ENCODE assay signal across 25 cellular contexts in the genomic region with DNA sequence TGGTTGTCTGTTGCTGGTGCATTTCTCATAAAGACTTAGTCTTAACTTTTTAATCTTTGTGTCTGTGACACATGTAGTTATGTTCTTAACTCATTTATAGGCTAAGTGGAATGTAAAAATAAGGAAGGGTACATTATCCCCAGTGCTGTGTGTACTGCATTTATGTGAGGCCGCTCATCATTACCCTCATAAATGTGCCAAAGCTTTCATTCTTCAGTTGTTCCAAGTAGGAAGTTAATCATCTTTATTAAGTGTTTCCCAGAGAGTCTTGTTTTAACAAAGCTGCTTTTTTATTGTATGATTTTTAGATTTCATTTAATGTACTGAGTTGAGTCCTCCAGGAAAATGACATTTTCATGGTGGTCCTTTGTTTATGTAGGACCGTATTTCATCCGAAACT.
"Had no signal": no experiment of that assay in that cellular context is flagged by ENCODE, and none has a peak within 500 bp of the region (broad histone marks: within the 10 kb centered on the region; RNA-seq: fewer than 3 reads in every experiment).

No MANE protein-coding gene starts in this region.

- H3K27ac ChIP-seq: KMS-11, PC-9, VCaP had no signal

- DNase-seq: activated CD4-positive, alpha-beta memory T cell treated with anti-CD3 and anti-CD28 coated beads, Interleukin-2, amount 10 ng/mL, durations not matched to agents 7 days and 5 days; activated CD4-positive, alpha-beta T cell treated with anti-CD3 and anti-CD28 coated beads, Interleukin-2, amount 50 U/mL, for 1 hour; activated CD4-positive, CD25-positive, alpha-beta regulatory T cell; activated gamma-delta T cell; activated naive CD4-positive, alpha-beta T cell treated with anti-CD3 and anti-CD28 coated beads for 36 hours; activated T-cell treated with anti-CD3 and anti-CD28 coated beads for 4 hours; activated T-cell treated with anti-CD3 and anti-CD28 coated beads, Interleukin-2, amount 50 U/mL, for 48 hours; amygdala; cerebellar nuclear complex; MM.1S; NCI-H1105; NCI-H1436; NCI-H1694 treated with DMSO at 0.1 percent for 48 hours; NCI-H2081; NCI-H446; NCI-H524; PC-9; SK-N-SH; T-helper 1 cell had no signal

- H3K4me3 Mint-ChIP-seq: activated CD4-positive, alpha-beta memory T cell treated with anti-CD3 and anti-CD28 coated beads, Interleukin-2, amount 10 ng/mL, durations not matched to agents 7 days and 5 days; activated naive CD4-positive, alpha-beta T cell treated with anti-CD3 and anti-CD28 coated beads for 36 hours; activated naive CD8-positive, alpha-beta T cell; activated T-helper 17 cell treated with anti-CD3 and anti-CD28 coated beads, Interleukin-2, amount 50 U/mL, for 72 hours; brain had no signal

- H3K9me3 ChIP-seq: SK-N-SH had no signal

- H3K27me3 Mint-ChIP-seq: activated CD4-positive, alpha-beta memory T cell treated with anti-CD3 and anti-CD28 coated beads, Interleukin-2, amount 10 ng/mL, durations not matched to agents 7 days and 5 days; activated T-helper 17 cell treated with anti-CD3 and anti-CD28 coated beads, Interleukin-2, amount 50 U/mL, for 72 hours; brain had no signal

- H3K4me3 ChIP-seq: PC-9 had no signal

- H3K9me3 Mint-ChIP-seq: activated CD4-positive, alpha-beta memory T cell treated with anti-CD3 and anti-CD28 coated beads, Interleukin-2, amount 10 ng/mL, durations not matched to agents 7 days and 5 days; activated naive CD4-positive, alpha-beta T cell treated with anti-CD3 and anti-CD28 coated beads for 36 hours; activated T-helper 17 cell treated with anti-CD3 and anti-CD28 coated beads, Interleukin-2, amount 50 U/mL, for 72 hours; brain had no signal

- H3K27ac Mint-ChIP-seq: activated CD4-positive, alpha-beta memory T cell treated with anti-CD3 and anti-CD28 coated beads, Interleukin-2, amount 10 ng/mL, durations not matched to agents 7 days and 5 days; activated naive CD4-positive, alpha-beta T cell treated with anti-CD3 and anti-CD28 coated beads for 36 hours; activated naive CD8-positive, alpha-beta T cell; activated T-helper 17 cell treated with anti-CD3 and anti-CD28 coated beads, Interleukin-2, amount 50 U/mL, for 72 hours; brain had no signal

- H3K4me1 Mint-ChIP-seq: activated CD4-positive, alpha-beta memory T cell treated with anti-CD3 and anti-CD28 coated beads, Interleukin-2, amount 10 ng/mL, durations not matched to agents 7 days and 5 days; activated T-helper 17 cell treated with anti-CD3 and anti-CD28 coated beads, Interleukin-2, amount 50 U/mL, for 72 hours had no signal

- FAIRE-seq: astrocyte had no signal

- H3K36me3 Mint-ChIP-seq: activated naive CD8-positive, alpha-beta T cell; brain had no signal
